In genomic region chr6:20364327-20364726, GRCh38 we compare ENCODE assay signal across 16 cellular contexts.
"Had no signal": no experiment of that assay in that cellular context is flagged by ENCODE, and none has a peak within 500 bp of the region (broad histone marks: within the 10 kb centered on the region; RNA-seq: fewer than 3 reads in every experiment).

No MANE protein-coding gene starts in this region.

- H3K9me3 Mint-ChIP-seq: activated B cell treated with CpG ODN at 0.5 μM for 24 hours; nephron progenitor cell; stimulated activated naive B cell treated with anti-CD40 and anti-IgM and Interleukin-4, amounts not matched to agents 10 μg/mL and 1 μg/mL and 100 μg/mL, for 72 hours had no signal

- H3K4me1 ChIP-seq: adrenal gland had no signal

- H3K36me3 Mint-ChIP-seq: stimulated activated naive B cell treated with anti-CD40 and anti-IgM and Interleukin-4, amounts not matched to agents 10 μg/mL and 1 μg/mL and 100 μg/mL, for 72 hours; type B pancreatic cell had no signal

- H3K9me3 ChIP-seq: adrenal gland had no signal

- ATAC-seq: stimulated activated naive B cell treated with anti-CD40 and anti-IgM and Interleukin-4, amounts not matched to agents 10 μg/mL and 1 μg/mL and 100 μg/mL, for 72 hours had no signal

- H3K4me3 Mint-ChIP-seq: activated B cell treated with CpG ODN at 0.5 μM for 24 hours; nephron progenitor cell; stimulated activated naive B cell treated with anti-CD40 and anti-IgM and Interleukin-4, amounts not matched to agents 10 μg/mL and 1 μg/mL and 100 μg/mL, for 72 hours; type B pancreatic cell had no signal

- FAIRE-seq: TTC549 had no signal

- H3K27ac ChIP-seq: adrenal gland, coronary artery had no signal

- H3K27ac Mint-ChIP-seq: activated B cell treated with CpG ODN at 0.5 μM for 24 hours; nephron progenitor cell; stimulated activated naive B cell treated with anti-CD40 and anti-IgM and Interleukin-4, amounts not matched to agents 10 μg/mL and 1 μg/mL and 100 μg/mL, for 72 hours; type B pancreatic cell had no signal

- DNase-seq: activated B cell treated with CpG ODN at 0.5 μM for 24 hours; activated CD4-positive, alpha-beta T cell treated with anti-CD3 and anti-CD28 coated beads, Interleukin-2, amount 50 U/mL, for 1 hour; activated effector memory CD4-positive, alpha-beta T cell treated with Interleukin-2 at 50 U/mL for 16 hours; adrenal gland; central memory CD4-positive, alpha-beta T cell; effector CD4-positive, alpha-beta T cell; foreskin melanocyte; head of caudate nucleus; nephron progenitor cell; occipital lobe; stimulated activated naive B cell treated with anti-CD40 and anti-IgM and Interleukin-4, amounts not matched to agents 10 μg/mL and 1 μg/mL and 100 μg/mL, for 72 hours; substantia nigra; T-helper 2 cell had no signal

- H3K4me3 ChIP-seq: adrenal gland, coronary artery had no signal

- H3K36me3 ChIP-seq: adrenal gland had no signal

- H3K27me3 ChIP-seq: adrenal gland had no signal
